10 cellular contexts compared by ENCODE assay signal in the genomic region with DNA sequence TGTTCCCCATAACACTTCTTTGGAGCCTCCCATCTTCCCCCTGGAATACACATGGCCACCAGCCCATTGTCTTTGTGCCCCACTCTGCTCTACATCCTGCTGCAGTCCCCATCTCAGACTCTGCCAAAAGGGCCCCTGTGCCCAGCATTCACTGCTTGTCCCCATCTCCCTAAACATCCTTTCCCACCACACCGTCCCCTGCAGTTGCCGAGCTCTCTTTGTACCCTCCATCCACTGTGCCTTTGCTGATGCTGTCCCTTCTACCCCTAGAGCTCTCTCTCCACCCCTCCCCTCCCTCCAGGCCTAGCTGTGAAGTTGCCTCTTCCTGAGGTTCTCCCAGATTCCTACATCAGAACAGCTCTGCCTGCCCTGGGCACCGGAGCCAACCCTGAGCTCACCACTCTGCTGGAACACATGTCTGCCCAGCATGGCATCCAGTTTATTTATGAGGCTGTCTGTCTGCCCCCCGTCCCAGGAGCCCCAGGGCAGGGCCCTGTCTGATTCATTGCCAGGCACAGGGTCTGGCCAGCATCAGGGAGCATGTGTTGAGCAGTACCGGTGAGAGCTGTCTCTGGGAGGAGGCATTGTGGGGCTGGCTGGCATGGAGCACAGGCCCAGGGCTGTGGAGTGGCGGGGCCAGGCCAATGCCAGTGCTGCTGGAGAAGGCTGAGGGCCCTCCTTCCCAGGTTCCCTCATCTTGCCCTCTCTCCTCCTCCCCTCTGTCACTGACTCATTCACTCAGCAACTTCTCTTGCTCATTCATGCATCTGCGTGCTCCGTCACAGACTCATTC. TPM values are rescaled to one million over a fixed set of nuclear protein-coding genes. Genes with fewer than 3 reads are reported as not detected.
A peak's percentile ranks its signal among the peaks of the same experiment; 100 is the strongest.
DNase-seq lines count a peak whose midpoint lies in the region; ATAC-seq and TF ChIP-seq lines count a peak whose summit lies in the region.
"Had no signal": no experiment of that assay in that cellular context is flagged by ENCODE, and none has a peak within 500 bp of the region (broad histone marks: within the 10 kb centered on the region; RNA-seq: fewer than 3 reads in every experiment).

No MANE protein-coding gene starts in this region.

- intact Hi-C loops in PC-3 (cut with micrococcal nuclease) = no loop called here
- intact Hi-C loops in Calu3 (cut with micrococcal nuclease; ENCODE audit: unreplicated experiment) = no loop called here

- CTCF ChIA-PET in PC-3 (lab: Charles Lee) (no interaction called here), Calu3 (lab: Charles Lee) (interaction anchor here (1.5 kb wide), 1 partner anchor 23 kb away, joined by 7 read pairs; no protein-coding TSS in a partner anchor)

- WGBS in endodermal cell (ENCODE audit: insufficient coverage in 1 of 2, insufficient read length in 1 of 2), 2 experiments = 90 to 96% methylated on average over 4 to 8 of the region's 8 CpGs

- TF ChIP-seq CTCF in epithelial cell of esophagus (IDR thresholded peaks at IDR 0.05; ENCODE audit: insufficient read depth, low read depth, low read length, missing control alignments) (no peak), mesothelial cell of epicardium (IDR thresholded peaks at IDR 0.05; ENCODE audit: unreplicated experiment) (no peak), PC-3 (conservative IDR thresholded peaks at IDR 0.05; ENCODE audit: low read depth, low read length) (no peak), Calu3 (IDR thresholded peaks at IDR 0.05; ENCODE audit: unreplicated experiment) (no peak), endodermal cell (conservative IDR thresholded peaks at IDR 0.05) (no peak)

- H3K4me1 Mint-ChIP-seq in mesothelial cell of epicardium (peaks cover 37% of the 10 kb centered on the region), Calu3 (ENCODE audit: low read depth, unreplicated experiment) (no peaks in the 10 kb centered on the region), endodermal cell (no peaks in the 10 kb centered on the region)
- H3K4me1 Mint-ChIP-seq: natural killer cell had no signal

- H3F3A ChIP-seq in PC-3 (ENCODE audit: low read length, unreplicated experiment) = no peaks in the 10 kb centered on the region

- H3K4me2 ChIP-seq in PC-3 (ENCODE audit: low read length) = no peak overlapping the region

- H3K27me3 Mint-ChIP-seq in mesothelial cell of epicardium (ENCODE audit: low read depth) (no peaks in the 10 kb centered on the region), Calu3 (ENCODE audit: unreplicated experiment) (peaks cover 30% of the 10 kb centered on the region), endodermal cell (ENCODE audit: insufficient read depth) (peaks cover 6% of the 10 kb centered on the region)

- BruUV-seq in PC-3 (replicated peaks; lab: Mats Ljungman, UMichigan) (no TSS peak), Calu3 (replicated peaks; lab: Mats Ljungman, UMichigan) (no TSS peak)

- H3K27ac Mint-ChIP-seq in mesothelial cell of epicardium (peak overlapping the region; percentile 60), Calu3 (ENCODE audit: unreplicated experiment) (no peak overlapping the region), endodermal cell (no peak overlapping the region)
- H3K27ac Mint-ChIP-seq: natural killer cell had no signal

- no peak; the same call in 1 of the 2 replicates for ATAC-seq in PC-3
- no peak for ATAC-seq in GM21723 (IDR thresholded peaks at IDR 0.05; ENCODE audit: unreplicated experiment)
- ATAC-seq: gastrocnemius medialis had no signal

- no peaks in the 10 kb centered on the region for H3K36me3 ChIP-seq in PC-3 (ENCODE audit: low read depth, low read length)
- H3K36me3 ChIP-seq in endodermal cell (ENCODE audit: control insufficient read depth, insufficient read depth, low read length) = no peaks in the 10 kb centered on the region
- H3K36me3 ChIP-seq: gastrocnemius medialis had no signal

- no peaks in the 10 kb centered on the region for H3K27me3 ChIP-seq in PC-3 (ENCODE audit: low read length)
- no peaks in the 10 kb centered on the region for H3K27me3 ChIP-seq in endodermal cell (ENCODE audit: control insufficient read depth, insufficient read depth, low read length, poor library complexity, severe bottlenecking)
- H3K27me3 ChIP-seq: gastrocnemius medialis had no signal

- no peaks in the 10 kb centered on the region for H3K36me3 Mint-ChIP-seq in mesothelial cell of epicardium
- no peaks in the 10 kb centered on the region for H3K36me3 Mint-ChIP-seq in Calu3 (ENCODE audit: insufficient read depth, unreplicated experiment)
- no peaks in the 10 kb centered on the region for H3K36me3 Mint-ChIP-seq in endodermal cell (ENCODE audit: low read depth)
- H3K36me3 Mint-ChIP-seq: natural killer cell had no signal

- H2AFZ ChIP-seq in PC-3 (ENCODE audit: low read length) = no peak overlapping the region

- H3K4me3 ChIP-seq in epithelial cell of esophagus (ENCODE audit: low read length) (no peak overlapping the region), PC-3 (ENCODE audit: low read length) (no peak overlapping the region), endodermal cell (ENCODE audit: low read length) (no peak overlapping the region)
- H3K4me3 ChIP-seq: gastrocnemius medialis had no signal

- POLR2A ChIA-PET in PC-3 (lab: Charles Lee; ENCODE audit: unreplicated experiment) = no interaction called here

- H3K27ac ChIP-seq in PC-3 (ENCODE audit: low read length) = no peak overlapping the region
- no peak overlapping the region for H3K27ac ChIP-seq in endodermal cell (ENCODE audit: low read depth, low read length)
- H3K27ac ChIP-seq: gastrocnemius medialis had no signal

- H3K4me1 ChIP-seq in PC-3 (ENCODE audit: insufficient read depth, low read length) (no peaks in the 10 kb centered on the region), endodermal cell (ENCODE audit: control insufficient read depth, insufficient read depth, low read length) (no peaks in the 10 kb centered on the region)

- DNase-seq in NCI-H69 (lab: John Stamatoyannopoulos, UW) (peak; percentile 89), epithelial cell of esophagus (ENCODE audit: low read depth) (peak; percentile 79), mesothelial cell of epicardium (ENCODE audit: low spot score in 2 of 2, unreplicated experiment in 2 of 2) (no peak), PC-3 (no peak), Calu3 (no peak), endodermal cell (no peak)
- DNase-seq: gastrocnemius medialis, natural killer cell had no signal

- H3K9me3 ChIP-seq in PC-3 (ENCODE audit: low read length) (no peaks in the 10 kb centered on the region), endodermal cell (ENCODE audit: control insufficient read depth, low read length) (no peaks in the 10 kb centered on the region)
- H3K9me3 ChIP-seq: gastrocnemius medialis had no signal

- H3K4me3 Mint-ChIP-seq in mesothelial cell of epicardium = no peak overlapping the region
- H3K4me3 Mint-ChIP-seq in Calu3 (ENCODE audit: low read depth, unreplicated experiment) = no peak overlapping the region
- no peak overlapping the region for H3K4me3 Mint-ChIP-seq in endodermal cell
- H3K4me3 Mint-ChIP-seq: natural killer cell had no signal

- H4K20me1 ChIP-seq in PC-3 (ENCODE audit: low read length) = no peaks in the 10 kb centered on the region

- no peaks in the 10 kb centered on the region for H3K79me2 ChIP-seq in PC-3 (ENCODE audit: low read length)

- no peaks in the 10 kb centered on the region for H3K9me2 ChIP-seq in PC-3 (replicated peaks; ENCODE audit: low read length)

- H3K9ac ChIP-seq in PC-3 (ENCODE audit: low read length) (no peak overlapping the region), endodermal cell (ENCODE audit: extremely low read depth, low read length, poor library complexity, severe bottlenecking) (no peak overlapping the region)

- H3K9me3 Mint-ChIP-seq in mesothelial cell of epicardium (no peaks in the 10 kb centered on the region), Calu3 (ENCODE audit: low read depth, unreplicated experiment) (no peaks in the 10 kb centered on the region), endodermal cell (no peaks in the 10 kb centered on the region)
- H3K9me3 Mint-ChIP-seq: natural killer cell had no signal

RNA-seq across cellular contexts. Expression of gene EDN2, which starts 28.8 kb away (rescaled TPM):
- total RNA-seq in mesothelial cell of epicardium = 2.7 to 4.1 TPM (median 3.5 TPM) in 3 replicates
- 0.36 TPM in 1 of 2 replicates, not detected in the other for total RNA-seq in PC-3 (2014; rRNA removed)
- total RNA-seq in Calu3 (2022) = 0.28 TPM in 1 of 2 replicates, not detected in the other
- not detected for total RNA-seq in endodermal cell
- 0.18 TPM for polyA plus RNA-seq in endodermal cell (2013, experiment 1 of 2)
- polyA plus RNA-seq in endodermal cell (2013, experiment 2 of 2) = not detected
- total RNA-seq: gastrocnemius medialis, OCI-LY7 had no signal

Comparison
In these comparisons a context has a peak if more than half of its experiments do, and no peak if none do; other contexts are left out.
1. DNase-seq: peak in NCI-H69 (single experiment) and epithelial cell of esophagus (single experiment); none in mesothelial cell of epicardium (0 of 2), PC-3 (single experiment), Calu3 (single experiment) and endodermal cell (single experiment).